In the genomic region with DNA sequence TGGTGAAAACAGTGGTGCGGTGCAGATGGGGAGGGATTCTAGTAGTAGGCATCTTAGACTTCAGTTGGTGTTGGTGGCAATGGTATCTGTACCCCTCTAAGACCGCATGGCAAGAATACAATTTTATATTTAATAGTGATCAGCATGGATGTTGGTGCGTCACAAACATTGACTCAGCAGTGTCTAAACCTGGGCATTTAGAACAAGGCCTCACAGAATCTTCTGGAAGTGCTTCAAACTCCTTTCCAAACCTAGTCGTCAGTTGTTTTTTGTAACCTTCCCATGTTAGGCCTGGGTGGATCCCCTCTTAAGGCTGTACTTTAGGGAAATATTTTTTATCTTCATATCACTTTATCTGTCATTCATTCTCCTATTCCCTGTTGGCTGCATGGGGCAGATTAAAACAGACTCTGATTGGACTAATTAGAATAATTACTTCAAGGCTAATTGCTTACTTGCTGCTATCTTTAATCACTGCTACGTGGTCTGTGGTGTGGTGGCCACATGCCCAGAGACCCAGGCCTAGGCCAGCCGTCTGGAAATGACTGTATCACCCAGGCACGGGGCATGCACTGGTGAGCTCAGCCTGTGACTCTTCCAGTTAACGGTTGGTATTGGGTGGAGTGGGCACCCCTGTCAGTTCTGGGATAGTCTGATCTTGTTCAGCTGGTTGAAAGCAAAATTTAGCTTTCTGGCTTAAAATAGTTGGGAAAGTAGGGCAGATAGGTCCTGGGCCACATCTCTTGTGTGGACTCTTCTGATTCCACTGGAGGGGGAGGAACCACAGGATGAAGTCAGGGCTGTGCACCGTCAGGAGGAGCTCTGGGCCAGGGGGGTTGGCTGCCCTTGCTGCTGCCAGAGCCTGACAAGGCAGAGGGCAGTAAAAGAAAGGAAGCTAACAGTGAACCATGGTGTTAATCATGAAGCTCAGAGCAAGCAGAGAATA, we compare ENCODE assay signal across 1 cellular context.
TF ChIP-seq lines count a peak whose summit lies in the region.

No MANE protein-coding gene starts in this region.

TF ChIP-seq in HEK293, 187 proteins besides CTCF, POLR2A, EP300 and RAD21 (continued from another document):
- TF ChIP-seq, protein P1, sequence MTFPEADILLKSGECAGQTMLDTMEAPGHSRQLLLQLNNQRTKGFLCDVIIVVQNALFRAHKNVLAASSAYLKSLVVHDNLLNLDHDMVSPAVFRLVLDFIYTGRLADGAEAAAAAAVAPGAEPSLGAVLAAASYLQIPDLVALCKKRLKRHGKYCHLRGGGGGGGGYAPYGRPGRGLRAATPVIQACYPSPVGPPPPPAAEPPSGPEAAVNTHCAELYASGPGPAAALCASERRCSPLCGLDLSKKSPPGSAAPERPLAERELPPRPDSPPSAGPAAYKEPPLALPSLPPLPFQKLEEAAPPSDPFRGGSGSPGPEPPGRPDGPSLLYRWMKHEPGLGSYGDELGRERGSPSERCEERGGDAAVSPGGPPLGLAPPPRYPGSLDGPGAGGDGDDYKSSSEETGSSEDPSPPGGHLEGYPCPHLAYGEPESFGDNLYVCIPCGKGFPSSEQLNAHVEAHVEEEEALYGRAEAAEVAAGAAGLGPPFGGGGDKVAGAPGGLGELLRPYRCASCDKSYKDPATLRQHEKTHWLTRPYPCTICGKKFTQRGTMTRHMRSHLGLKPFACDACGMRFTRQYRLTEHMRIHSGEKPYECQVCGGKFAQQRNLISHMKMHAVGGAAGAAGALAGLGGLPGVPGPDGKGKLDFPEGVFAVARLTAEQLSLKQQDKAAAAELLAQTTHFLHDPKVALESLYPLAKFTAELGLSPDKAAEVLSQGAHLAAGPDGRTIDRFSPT (tag by site-specific recombination; IDR thresholded peaks at IDR 0.05) = 0 out of 2 replicates have a peak, but pooled peaks have one; percentile 19
TF ChIP-seq in HEK293: peak in this region for 3.
